In genomic region chr1:153025797-153026196, GRCh38 we compare ENCODE assay signal across 24 cellular contexts. TPM values are rescaled to one million over a fixed set of nuclear protein-coding genes. Genes with fewer than 3 reads are reported as not detected.
A peak's percentile ranks its signal among the peaks of the same experiment; 100 is the strongest.
DNase-seq lines count a peak whose midpoint lies in the region; ATAC-seq, FAIRE-seq and TF ChIP-seq lines count a peak whose summit lies in the region.
"Had no signal": no experiment of that assay in that cellular context is flagged by ENCODE, and none has a peak within 500 bp of the region (broad histone marks: within the 10 kb centered on the region; RNA-seq: fewer than 3 reads in every experiment).

No MANE protein-coding gene starts in this region.

- TF ChIP-seq CTCF in RWPE1 (conservative IDR thresholded peaks at IDR 0.05; ENCODE audit: low read depth) (no peak), bronchial epithelial cell (IDR thresholded peaks at IDR 0.05; ENCODE audit: insufficient read depth, low read length, severe bottlenecking) (no peak), psoas muscle (IDR thresholded peaks at IDR 0.05) (no peak)

- no peak overlapping the region for H3K18ac ChIP-seq in trophoblast cell (ENCODE audit: low read length)

- FAIRE-seq in bronchial epithelial cell (lab: Jason Lieb, UNC), result no peak
- FAIRE-seq: GM12892, H54 had no signal

- H2BK12ac ChIP-seq in trophoblast cell (ENCODE audit: low read length), result no peak overlapping the region

- H2BK5ac ChIP-seq in trophoblast cell (ENCODE audit: low read depth, low read length, poor library complexity), result no peak overlapping the region

- H2BK120ac ChIP-seq in trophoblast cell (ENCODE audit: insufficient read depth, low read length, poor library complexity), result no peak overlapping the region

- H3K4ac ChIP-seq in trophoblast cell (ENCODE audit: low read depth, low read length), result no peak overlapping the region

- H3K79me2 ChIP-seq in trophoblast cell (ENCODE audit: control insufficient read depth, insufficient read depth, low read length, poor library complexity), result no peaks in the 10 kb centered on the region

- H4K91ac ChIP-seq in trophoblast cell (ENCODE audit: low read depth, low read length), result no peak overlapping the region

- H3K23ac ChIP-seq in trophoblast cell (ENCODE audit: low read length), result no peak overlapping the region

- no peak overlapping the region for H3K4me2 ChIP-seq in trophoblast cell (ENCODE audit: low read length)

- H2AK5ac ChIP-seq in trophoblast cell (ENCODE audit: low read length), result no peak overlapping the region

- WGBS in trophoblast cell (ENCODE audit: extremely low coverage, insufficient coverage, insufficient read length), result no CpG with 5 or more reads among the region's 1 CpG
- WGBS in psoas muscle, 3 donors, result 78 to 89% (median 81%) methylated on average over 1 of the region's 1 CpG

- H3K4me3 ChIP-seq in bronchial epithelial cell (ENCODE audit: low read depth, low read length) (no peak overlapping the region), trophoblast cell (ENCODE audit: low read depth, low read length) (no peak overlapping the region), psoas muscle (no peak overlapping the region)
- H3K4me3 ChIP-seq: HAP-1 had no signal

- H3K4me1 ChIP-seq in trophoblast cell (ENCODE audit: control insufficient read depth in 1 of 2, insufficient read depth in 2 of 2, low read length in 2 of 2), result no peaks in the 10 kb centered on the region
- no peaks in the 10 kb centered on the region for H3K4me1 ChIP-seq in psoas muscle
- H3K4me1 ChIP-seq: HAP-1 had no signal

- H3K27ac ChIP-seq in RWPE1, result no peak overlapping the region
- H3K27ac ChIP-seq in trophoblast cell (ENCODE audit: low read depth, low read length), result no peak overlapping the region
- H3K27ac ChIP-seq in psoas muscle, result no peak overlapping the region

- no peaks in the 10 kb centered on the region for H3K79me1 ChIP-seq in trophoblast cell (ENCODE audit: low read length)

- intact Hi-C loops in psoas muscle (cut with DNase I), result no loop called here

- H4K12ac ChIP-seq in trophoblast cell (ENCODE audit: low read depth, low read length), result no peak overlapping the region

- POLR2A ChIA-PET in RWPE1 (lab: Yijun Ruan, JAX; ENCODE audit: low non-redundant PET), result no interaction called here

- no peak overlapping the region for H2AFZ ChIP-seq in trophoblast cell (ENCODE audit: insufficient read depth, low read length, poor library complexity)

- no peak overlapping the region for H3K9ac ChIP-seq in trophoblast cell (ENCODE audit: low read length)

- ATAC-seq in esophagus mucosa (peak; percentile 30), HG03521 (IDR thresholded peaks at IDR 0.05; ENCODE audit: unreplicated experiment) (no peak), psoas muscle (no peak)

- no peak overlapping the region for H3K14ac ChIP-seq in trophoblast cell (ENCODE audit: low read length)

- CTCF ChIA-PET in RWPE1 (lab: Yijun Ruan, JAX), result interaction anchor here (0.6 kb wide), 1 partner anchor 159 kb away, joined by 4 read pairs; no protein-coding TSS in a partner anchor

- no peak overlapping the region for H4K8ac ChIP-seq in trophoblast cell (ENCODE audit: low read depth, low read length)

- no peaks in the 10 kb centered on the region for H3K27me3 ChIP-seq in bronchial epithelial cell (ENCODE audit: control insufficient read depth, insufficient read depth, low read length)
- H3K27me3 ChIP-seq in trophoblast cell (ENCODE audit: insufficient read depth, low read length), result no peaks in the 10 kb centered on the region
- no peaks in the 10 kb centered on the region for H3K27me3 ChIP-seq in psoas muscle (ENCODE audit: insufficient read depth in 3 of 3, low read length in 2 of 3)

- no peaks in the 10 kb centered on the region for H3K9me3 ChIP-seq in trophoblast cell (ENCODE audit: insufficient read depth, low read depth, low read length)
- no peaks in the 10 kb centered on the region for H3K9me3 ChIP-seq in psoas muscle
- H3K9me3 ChIP-seq: HAP-1 had no signal

- H3K36me3 ChIP-seq in bronchial epithelial cell (ENCODE audit: control insufficient read depth, insufficient read depth, low read length) (no peaks in the 10 kb centered on the region), trophoblast cell (ENCODE audit: control insufficient read depth in 1 of 2, insufficient read depth in 2 of 2, low read length in 2 of 2) (no peaks in the 10 kb centered on the region), psoas muscle (ENCODE audit: insufficient read depth in 1 of 2, low read depth in 1 of 2) (no peaks in the 10 kb centered on the region)
- H3K36me3 ChIP-seq: HAP-1 had no signal

- DNase-seq in RWPE1 (ENCODE audit: low spot score) (peak; percentile 41), bronchial epithelial cell (ENCODE audit: low read depth) (peak; percentile 70), trophoblast cell (peak; percentile 1 to 44), psoas muscle (no peak)
- DNase-seq in effector CD8-positive, alpha-beta T cell (lab: John Stamatoyannopoulos, UW), result no peak
- DNase-seq: C1 segment of cervical spinal cord; Calu3; CD4-positive, alpha-beta memory T cell; COR-L47; DMS53; DMS79 treated with DMSO at 0.1 percent for 48 hours; GF-D8; GOT3; HFFc6 had no signal

RNA-seq across cellular contexts. Expression of gene SPRR1B, which starts 5.2 kb away (rescaled TPM):
- total RNA-seq in bronchial epithelial cell, result 11.8 and 91.5 TPM in 2 replicates
- total RNA-seq in esophagus mucosa, result 2,894 TPM
- 0.14 TPM in 2 replicates for polyA plus RNA-seq in trophoblast cell (2013)
- total RNA-seq in psoas muscle, result not detected
- polyA plus RNA-seq in psoas muscle, result under 1 TPM in 1 of 3 donors, not detected in 2; 0.23 TPM
- total RNA-seq: A172; A673; Calu3; CD4-positive, alpha-beta memory T cell; Daoy; G401; HFFc6 had no signal
- polyA plus RNA-seq: BJ; CD4-positive, alpha-beta memory T cell had no signal

RNA-seq across cellular contexts. Expression of gene SPRR2D, which starts 15.1 kb away (rescaled TPM):
- 2.4 and 15.6 TPM in 2 replicates for total RNA-seq in bronchial epithelial cell
- 1,669 TPM for total RNA-seq in esophagus mucosa
- polyA plus RNA-seq in trophoblast cell (2013), result 8.9 and 9.2 TPM in 2 replicates
- total RNA-seq in psoas muscle, result not detected
- polyA plus RNA-seq in psoas muscle, result not detected
- total RNA-seq: A172; Calu3; CD4-positive, alpha-beta memory T cell; Daoy; G401; HFFc6 had no signal
- polyA plus RNA-seq: BJ; CD4-positive, alpha-beta memory T cell had no signal

RNA-seq across cellular contexts. Expression of gene SPRR3, which starts 24.2 kb away (rescaled TPM):
- total RNA-seq in bronchial epithelial cell, result 136 and 342 TPM in 2 replicates
- total RNA-seq in esophagus mucosa, result 10,043 TPM
- 12.3 and 12.6 TPM in 2 replicates for polyA plus RNA-seq in trophoblast cell (2013)
- total RNA-seq in psoas muscle, result 1 to 10 TPM in 1 of 4 donors, under 1 TPM in 1, not detected in 2; 0.32 to 1.1 TPM
- 1 to 10 TPM in 1 of 3 donors, under 1 TPM in 1, not detected in 1; 0.82 to 1.2 TPM for polyA plus RNA-seq in psoas muscle
- total RNA-seq: A172; A673; CD4-positive, alpha-beta memory T cell; Daoy; G401; HFFc6 had no signal
- polyA plus RNA-seq: BJ; CD4-positive, alpha-beta memory T cell had no signal

RNA-seq across cellular contexts. Expression of gene SPRR2A, which starts 31.5 kb away (rescaled TPM):
- total RNA-seq in bronchial epithelial cell, result 1.3 and 3.8 TPM in 2 replicates
- total RNA-seq in esophagus mucosa, result 5,244 TPM
- polyA plus RNA-seq in trophoblast cell (2013), result not detected in 2 replicates
- total RNA-seq in psoas muscle, result under 1 TPM in 2 of 4 donors, not detected in 2; 0.34 to 0.56 TPM
- polyA plus RNA-seq in psoas muscle, result under 1 TPM in 1 of 3 donors, not detected in 2; 0.22 TPM
- total RNA-seq: A172; A673; Calu3; CD4-positive, alpha-beta memory T cell; Daoy; G401; HFFc6 had no signal
- polyA plus RNA-seq: BJ; CD4-positive, alpha-beta memory T cell had no signal

RNA-seq across cellular contexts. Expression of gene SPRR1A, which starts 41.9 kb away (rescaled TPM):
- total RNA-seq in bronchial epithelial cell, result 41.2 TPM in 1 of 2 replicates, not detected in the other
- total RNA-seq in esophagus mucosa, result 1,843 TPM
- polyA plus RNA-seq in trophoblast cell (2013), result not detected in 2 replicates
- not detected for total RNA-seq in psoas muscle
- not detected for polyA plus RNA-seq in psoas muscle
- total RNA-seq: A172; A673; Calu3; CD4-positive, alpha-beta memory T cell; Daoy; G401; HFFc6 had no signal
- polyA plus RNA-seq: BJ; CD4-positive, alpha-beta memory T cell had no signal

Comparison
In these comparisons a context has a peak if more than half of its experiments do, and no peak if none do; other contexts are left out.
1. DNase-seq: peak in RWPE1 (single experiment), bronchial epithelial cell (single experiment) and trophoblast cell (2 of 2); none in effector CD8-positive, alpha-beta T cell (single experiment) and psoas muscle (0 of 2).
2. RNA of gene SPRR1B, which starts 5.2 kb away (total RNA-seq): 2,894 TPM in esophagus mucosa (single experiment); 11.8 to 91.5 TPM in bronchial epithelial cell and not detected in psoas muscle; every median in the first group is over 10 times any median in the second.
3. RNA of gene SPRR2D, which starts 15.1 kb away (total RNA-seq): 1,669 TPM in esophagus mucosa (single experiment); 2.4 to 15.6 TPM in bronchial epithelial cell and not detected in psoas muscle; every median in the first group is over 100 times any median in the second.
4. RNA of gene SPRR3, which starts 24.2 kb away (total RNA-seq): 10,043 TPM in esophagus mucosa (single experiment); 136 to 342 TPM in bronchial epithelial cell and 0.32 to 1.1 TPM in psoas muscle; every median in the first group is over 10 times any median in the second.